ENCODE assay signal across 8 cellular contexts in the genomic region with DNA sequence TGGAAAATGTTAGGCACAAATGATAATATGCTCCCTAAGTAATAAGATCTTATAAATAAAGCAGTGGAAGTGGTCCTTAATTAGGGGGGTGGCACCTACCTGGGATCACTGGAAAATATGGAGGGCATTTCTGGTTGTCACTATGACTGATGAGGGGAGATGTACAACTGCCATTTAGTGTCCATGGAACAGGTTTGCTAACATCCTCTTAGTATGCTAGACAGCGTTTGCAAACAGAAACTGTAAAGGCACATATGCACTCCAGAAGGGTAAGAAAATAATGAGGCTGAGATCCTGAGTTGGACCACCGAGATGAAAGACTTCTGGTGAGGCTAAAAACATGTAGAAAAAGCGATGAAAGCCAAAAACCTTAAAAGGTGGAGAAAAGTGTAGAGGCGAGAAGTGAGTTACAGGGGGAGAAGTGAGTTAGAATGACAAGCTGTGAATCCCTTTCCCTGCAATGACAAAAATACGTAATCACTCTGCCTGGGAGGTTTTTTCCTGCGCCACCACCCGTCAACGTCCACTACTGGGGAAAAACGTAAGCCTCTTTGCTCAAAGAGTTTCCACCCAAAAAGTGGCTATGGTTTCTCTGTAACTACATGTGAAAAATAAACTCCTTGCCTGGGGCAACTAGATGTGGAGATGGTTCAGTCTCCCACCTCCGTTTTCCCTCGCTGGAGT. TPM values are rescaled to one million over a fixed set of nuclear protein-coding genes. Genes with fewer than 3 reads are reported as not detected.
A peak's percentile ranks its signal among the peaks of the same experiment; 100 is the strongest.
DNase-seq lines count a peak whose midpoint lies in the region; ATAC-seq and TF ChIP-seq lines count a peak whose summit lies in the region.

No MANE protein-coding gene starts in this region.

- H3K4me3 ChIP-seq in Caco-2 (ENCODE audit: low read depth, low read length) (peak overlapping the region; percentile 94), lower leg skin (ENCODE audit: low read depth, poor library complexity, severe bottlenecking) (peak overlapping the region; percentile 61), thyroid gland (replicated peaks in 1 of 3) (peak overlapping the region; percentile 77 to 97 (median 92))

- H3K27me3 ChIP-seq in Caco-2 (replicated peaks; ENCODE audit: control insufficient read depth, insufficient read depth, low read length) (no peaks in the 10 kb centered on the region), thyroid gland (no peaks in the 10 kb centered on the region)

- H3K4me1 Mint-ChIP-seq in Caco-2 (ENCODE audit: low read depth, unreplicated experiment) = peaks cover 13% of the 10 kb centered on the region

- 1 to 2% methylated on average over 11 of the region's 11 CpGs for WGBS in lower leg skin, 2 donors
- 1% methylated on average over 11 of the region's 11 CpGs for WGBS in thyroid gland, 2 donors

- DNase-seq in Caco-2 (peak in 1 of 2 experiments; percentile 5), NCI-H748 (lab: John Stamatoyannopoulos, UW; ENCODE audit: unreplicated experiment) (peak; percentile 47), caudate nucleus (lab: John Stamatoyannopoulos, UW) (peak in 4 of 61 donors; percentile 1 to 27 (median 6)), lower leg skin (ENCODE audit: low spot score in 2 of 2) (no peak), thyroid gland (no peak)
- no peak for DNase-seq in activated CD4-positive, CD25-positive, alpha-beta regulatory T cell treated with anti-CD3 and anti-CD28 coated beads, Interleukin-2, amount 50 U/mL, for 72 hours

- H3K27ac ChIP-seq in caudate nucleus (ENCODE audit: low read depth, low read length) (peak overlapping the region; percentile 97), thyroid gland (peak overlapping the region; percentile 77 to 95 (median 86))

- TF ChIP-seq CTCF in Caco-2 (IDR thresholded peaks at IDR 0.05; ENCODE audit: insufficient read depth in 1 of 2, low read depth in 1 of 2, low read length in 1 of 2, severe bottlenecking in 1 of 2, unreplicated experiment in 1 of 2) = no peak
- no peak for TF ChIP-seq CTCF in lower leg skin (IDR thresholded peaks at IDR 0.05)
- peak in 1 of 6 experiments; percentile 2 for TF ChIP-seq CTCF in thyroid gland (IDR thresholded peaks at IDR 0.05)

- peak overlapping the region; percentile 99 for H3K27ac Mint-ChIP-seq in Caco-2 (ENCODE audit: unreplicated experiment)

- H3K36me3 Mint-ChIP-seq in Caco-2 (ENCODE audit: insufficient read depth, unreplicated experiment) = peaks cover 22% of the 10 kb centered on the region

- H3K9me3 ChIP-seq in Caco-2 (no peaks in the 10 kb centered on the region), thyroid gland (no peaks in the 10 kb centered on the region)

- CTCF ChIA-PET in Caco-2 (lab: Charles Lee) = interaction anchor here (1.1 to 2.4 kb wide), 3 partner anchors 110 to 203 kb away, joined by 3 to 25 read pairs (median 6); a partner anchor contains a TSS

- H3K4me3 Mint-ChIP-seq in Caco-2 (ENCODE audit: unreplicated experiment) = peak overlapping the region; percentile 98

- H3K4me1 ChIP-seq in Caco-2 (peaks cover 16% of the 10 kb centered on the region), thyroid gland (peaks cover 19 to 28% of the 10 kb centered on the region in 2 donors)

- no peaks in the 10 kb centered on the region for H3K9me3 Mint-ChIP-seq in Caco-2 (ENCODE audit: unreplicated experiment)

- TSS peak; percentile 44 for BruUV-seq in Caco-2 (replicated peaks; lab: Mats Ljungman, UMichigan)

- peak; percentile 8 for ATAC-seq in GM21528 (IDR thresholded peaks at IDR 0.05; ENCODE audit: low FRiP score, unreplicated experiment)
- no peak for ATAC-seq in HG03045 (IDR thresholded peaks at IDR 0.05; ENCODE audit: unreplicated experiment)

- no peaks in the 10 kb centered on the region for H3K27me3 Mint-ChIP-seq in Caco-2 (ENCODE audit: insufficient read depth, unreplicated experiment)

- POLR2A ChIA-PET in Caco-2 (lab: Charles Lee) = interaction anchor here (0.9 to 2.6 kb wide), 4 partner anchors 11 to 203 kb away, joined by 3 to 24 read pairs (median 4); a partner anchor contains a TSS

- intact Hi-C loops in Caco-2 (cut with micrococcal nuclease; ENCODE audit: unreplicated experiment) = loop anchor here (1.0 to 10.0 kb wide), 3 partner anchors 87 to 260 kb away; a partner anchor contains a TSS
- intact Hi-C loops in lower leg skin (cut with DNase I; ENCODE audit: low total_unique reads) = no loop called here
- intact Hi-C loops in thyroid gland (cut with DNase I) = loop anchor here (5.0 kb wide), 1 partner anchor 207 kb away; no protein-coding TSS in a partner anchor

- H3K36me3 ChIP-seq in Caco-2 (ENCODE audit: control insufficient read depth, insufficient read depth, low read length) = peaks cover 1% of the 10 kb centered on the region; the same call in 1 of the 2 replicates
- peaks cover 3 to 5% of the 10 kb centered on the region in 2 donors for H3K36me3 ChIP-seq in thyroid gland

- TF ChIP-seq POLR2A in lower leg skin (IDR thresholded peaks at IDR 0.05) = no peak
- TF ChIP-seq POLR2A in thyroid gland (IDR thresholded peaks at IDR 0.05) = no peak

RNA-seq across cellular contexts. Expression of a gene that starts 0.8 kb away (rescaled TPM):
- total RNA-seq in Caco-2 (2022) = 50.3 and 54.4 TPM in 2 replicates
- total RNA-seq in lower leg skin = 10 to 100 TPM; 39.1 to 69.6 (median 59.2) TPM
- 100 to 1,000 TPM in 3 of 4 donors, 10 to 100 TPM in 1; 98.9 to 137 (median 111) TPM for total RNA-seq in thyroid gland

RNA-seq across cellular contexts. Expression of a gene that starts 0.8 kb away (rescaled TPM):
- total RNA-seq in Caco-2 (2022) = 56.6 and 57.2 TPM in 2 replicates
- 10 to 100 TPM; 26.9 to 57.7 (median 34.5) TPM for total RNA-seq in lower leg skin
- total RNA-seq in thyroid gland = 10 to 100 TPM; 44.1 to 53.3 (median 44.9) TPM
